ENCODE assay signal across 1 cellular context in genomic region chr12:100651108-100651507, GRCh38.
TF ChIP-seq lines count a peak whose summit lies in the region.

No MANE protein-coding gene starts in this region.

TF ChIP-seq in SK-N-SH treated with all-trans-retinoic acid at 6 μM for 48 hours, 23 proteins besides CTCF, POLR2A, EP300 and RAD21 (continued from another document):
- TF ChIP-seq, protein P1, sequence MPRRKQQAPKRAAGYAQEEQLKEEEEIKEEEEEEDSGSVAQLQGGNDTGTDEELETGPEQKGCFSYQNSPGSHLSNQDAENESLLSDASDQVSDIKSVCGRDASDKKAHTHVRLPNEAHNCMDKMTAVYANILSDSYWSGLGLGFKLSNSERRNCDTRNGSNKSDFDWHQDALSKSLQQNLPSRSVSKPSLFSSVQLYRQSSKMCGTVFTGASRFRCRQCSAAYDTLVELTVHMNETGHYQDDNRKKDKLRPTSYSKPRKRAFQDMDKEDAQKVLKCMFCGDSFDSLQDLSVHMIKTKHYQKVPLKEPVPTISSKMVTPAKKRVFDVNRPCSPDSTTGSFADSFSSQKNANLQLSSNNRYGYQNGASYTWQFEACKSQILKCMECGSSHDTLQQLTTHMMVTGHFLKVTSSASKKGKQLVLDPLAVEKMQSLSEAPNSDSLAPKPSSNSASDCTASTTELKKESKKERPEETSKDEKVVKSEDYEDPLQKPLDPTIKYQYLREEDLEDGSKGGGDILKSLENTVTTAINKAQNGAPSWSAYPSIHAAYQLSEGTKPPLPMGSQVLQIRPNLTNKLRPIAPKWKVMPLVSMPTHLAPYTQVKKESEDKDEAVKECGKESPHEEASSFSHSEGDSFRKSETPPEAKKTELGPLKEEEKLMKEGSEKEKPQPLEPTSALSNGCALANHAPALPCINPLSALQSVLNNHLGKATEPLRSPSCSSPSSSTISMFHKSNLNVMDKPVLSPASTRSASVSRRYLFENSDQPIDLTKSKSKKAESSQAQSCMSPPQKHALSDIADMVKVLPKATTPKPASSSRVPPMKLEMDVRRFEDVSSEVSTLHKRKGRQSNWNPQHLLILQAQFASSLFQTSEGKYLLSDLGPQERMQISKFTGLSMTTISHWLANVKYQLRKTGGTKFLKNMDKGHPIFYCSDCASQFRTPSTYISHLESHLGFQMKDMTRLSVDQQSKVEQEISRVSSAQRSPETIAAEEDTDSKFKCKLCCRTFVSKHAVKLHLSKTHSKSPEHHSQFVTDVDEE (CRISPR knock-in tag; IDR thresholded peaks at IDR 0.05): no peak
- TF ChIP-seq ZNF8 (CRISPR knock-in tag; IDR thresholded peaks at IDR 0.05): no peak
